In genomic region chr18:56246912-56247311, GRCh38 we compare ENCODE assay signal across 1 cellular context.
TF ChIP-seq lines count a peak whose summit lies in the region.

No MANE protein-coding gene starts in this region.

TF ChIP-seq in IMR-90, 13 proteins besides CTCF, POLR2A, EP300 and RAD21 (continued from another document):
- TF ChIP-seq ELK1 (IDR thresholded peaks at IDR 0.05; ENCODE audit: borderline replicate concordance, low read depth, low read length) (no peak), CHD1 (IDR thresholded peaks at IDR 0.05; ENCODE audit: low read depth, low read length) (no peak), USF2 (IDR thresholded peaks at IDR 0.05; ENCODE audit: low read depth, low read length) (no peak), BHLHE40 (IDR thresholded peaks at IDR 0.05; ENCODE audit: low read depth, low read length) (no peak), RCOR1 (IDR thresholded peaks at IDR 0.05; ENCODE audit: insufficient replicate concordance, low read length) (no peak), MAZ (IDR thresholded peaks at IDR 0.05; ENCODE audit: borderline replicate concordance, low read depth, low read length) (no peak), CEBPB (IDR thresholded peaks at IDR 0.05; ENCODE audit: low read depth, low read length) (no peak)
TF ChIP-seq in IMR-90: peak in this region for 0.
